19 cellular contexts compared by ENCODE assay signal in genomic region chr20:10646886-10647420, GRCh38. TPM values are rescaled to one million over a fixed set of nuclear protein-coding genes. Genes with fewer than 3 reads are reported as not detected.
DNase-seq lines count a peak whose midpoint lies in the region; ATAC-seq, FAIRE-seq and TF ChIP-seq lines count a peak whose summit lies in the region.
"Had no signal": no experiment of that assay in that cellular context is flagged by ENCODE, and none has a peak within 500 bp of the region (broad histone marks: within the 10 kb centered on the region; RNA-seq: fewer than 3 reads in every experiment).

No MANE protein-coding gene starts in this region.

- DNase-seq in Calu3, result no peak
- DNase-seq in SK-N-MC (ENCODE audit: low read depth, low spot score), result no peak
- DNase-seq in keratinocyte (ENCODE audit: low read depth, low spot score), result no peak
- DNase-seq in stomach, result no peak
- DNase-seq in kidney, result no peak
- DNase-seq: activated effector memory CD4-positive, alpha-beta T cell treated with anti-CD3 and anti-CD28 coated beads, Interleukin-2, amount 50 U/mL, for 16 hours; activated naive CD8-positive, alpha-beta T cell treated with anti-CD3 and anti-CD28 coated beads for 36 hours; activated T-cell treated with anti-CD3 and anti-CD28 coated beads for 4 hours; left lung; naive thymus-derived CD4-positive, alpha-beta T cell; NCI-H510A; stimulated activated CD4-positive, alpha-beta T cell treated with anti-CD3 and anti-CD28 coated beads, Interleukin-12 subunit alpha, Interleukin-12 subunit beta, amount 100 ng/mL, for 4 hours; stimulated activated CD4-positive, alpha-beta T cell treated with anti-CD3 and anti-CD28 coated beads, Interleukin-4, amount 100 ng/mL, for 1 hour had no signal

- peak overlapping the region; percentile 18 for H3K27ac Mint-ChIP-seq in Calu3 (ENCODE audit: unreplicated experiment)
- no peak overlapping the region for H3K27ac Mint-ChIP-seq in activated T-helper 17 cell treated with anti-CD3 and anti-CD28 coated beads, Interleukin-2, amount 50 U/mL, for 72 hours
- H3K27ac Mint-ChIP-seq: activated CD4-positive, alpha-beta T cell treated with anti-CD3 and anti-CD28 coated beads for 36 hours; activated naive CD8-positive, alpha-beta T cell treated with anti-CD3 and anti-CD28 coated beads for 36 hours; naive thymus-derived CD4-positive, alpha-beta T cell had no signal

- no peak for ATAC-seq in HG03469 (IDR thresholded peaks at IDR 0.05; ENCODE audit: unreplicated experiment)
- ATAC-seq in activated T-helper 17 cell treated with anti-CD3 and anti-CD28 coated beads, Interleukin-2, amount 50 U/mL, for 72 hours (replicated peaks), result no peak
- ATAC-seq: activated CD4-positive, alpha-beta T cell treated with anti-CD3 and anti-CD28 coated beads for 36 hours; left lung; naive thymus-derived CD4-positive, alpha-beta T cell had no signal

- H3K4me2 ChIP-seq in keratinocyte (ENCODE audit: control insufficient read depth, extremely low read depth, insufficient read depth, low read depth, low read length), result no peak overlapping the region

- no peak overlapping the region for H3K4me3 Mint-ChIP-seq in Calu3 (ENCODE audit: low read depth, unreplicated experiment)
- H3K4me3 Mint-ChIP-seq in activated T-helper 17 cell treated with anti-CD3 and anti-CD28 coated beads, Interleukin-2, amount 50 U/mL, for 72 hours, result no peak overlapping the region
- H3K4me3 Mint-ChIP-seq: activated CD4-positive, alpha-beta T cell treated with anti-CD3 and anti-CD28 coated beads for 36 hours; activated naive CD8-positive, alpha-beta T cell treated with anti-CD3 and anti-CD28 coated beads for 36 hours; naive thymus-derived CD4-positive, alpha-beta T cell had no signal

- peaks cover 80% of the 10 kb centered on the region for H3K79me2 ChIP-seq in keratinocyte (ENCODE audit: control insufficient read depth, insufficient read depth, low read length)

- no peak for TF ChIP-seq CTCF in Calu3 (IDR thresholded peaks at IDR 0.05; ENCODE audit: unreplicated experiment)
- TF ChIP-seq CTCF in keratinocyte (optimal IDR thresholded peaks at IDR 0.05 in 1 of 3, IDR thresholded peaks at IDR 0.05 in 1 of 3, conservative IDR thresholded peaks at IDR 0.05 in 1 of 3; ENCODE audit: extremely low read depth in 1 of 3, insufficient read depth in 2 of 3, low read length in 3 of 3), result no peak
- no peak for TF ChIP-seq CTCF in stomach (IDR thresholded peaks at IDR 0.05)
- no peak for TF ChIP-seq CTCF in kidney (IDR thresholded peaks at IDR 0.05; ENCODE audit: borderline replicate concordance, extremely low read depth, insufficient read depth)

- TF ChIP-seq POLR2A in stomach (IDR thresholded peaks at IDR 0.05), result no peak

- H3K36me3 Mint-ChIP-seq in Calu3 (ENCODE audit: insufficient read depth, unreplicated experiment), result peaks cover 90% of the 10 kb centered on the region
- H3K36me3 Mint-ChIP-seq in activated T-helper 17 cell treated with anti-CD3 and anti-CD28 coated beads, Interleukin-2, amount 50 U/mL, for 72 hours (ENCODE audit: low read depth), result no peaks in the 10 kb centered on the region
- H3K36me3 Mint-ChIP-seq: activated naive CD8-positive, alpha-beta T cell treated with anti-CD3 and anti-CD28 coated beads for 36 hours; naive thymus-derived CD4-positive, alpha-beta T cell had no signal

- CTCF ChIA-PET in Calu3 (lab: Charles Lee), result no interaction called here

- peaks cover 11% of the 10 kb centered on the region; the same call in 1 of the 2 replicates for H3K36me3 ChIP-seq in SK-N-MC (ENCODE audit: insufficient read depth, low read length)
- H3K36me3 ChIP-seq in keratinocyte (ENCODE audit: control insufficient read depth in 2 of 2, extremely low read depth in 1 of 2, insufficient read depth in 2 of 2, low read length in 2 of 2), result peaks cover 66 to 97% of the 10 kb centered on the region in 2 experiments
- peaks cover 96 to 100% (median 100%) of the 10 kb centered on the region in 4 donors for H3K36me3 ChIP-seq in stomach
- H3K36me3 ChIP-seq in kidney (ENCODE audit: control insufficient read depth in 1 of 2, insufficient read depth in 2 of 2, low read length in 2 of 2), result peaks cover 48 to 93% of the 10 kb centered on the region in 2 donors

- H3K27me3 ChIP-seq in keratinocyte (ENCODE audit: control insufficient read depth, extremely low read depth, insufficient read depth, low read length) (no peaks in the 10 kb centered on the region), stomach (no peaks in the 10 kb centered on the region)
- H3K27me3 ChIP-seq: left lung had no signal

- dilution Hi-C loops in keratinocyte (cut with MboI; ENCODE audit: extremely low pct_ligation_motif_present, low sequenced_read_pairs), result no loop called here

- peaks cover 26% of the 10 kb centered on the region for H3K4me1 ChIP-seq in keratinocyte (ENCODE audit: control insufficient read depth, extremely low read depth, insufficient read depth, low read length)
- H3K4me1 ChIP-seq in stomach, result peaks cover 12 to 39% (median 21%) of the 10 kb centered on the region in 4 donors
- H3K4me1 ChIP-seq in kidney (ENCODE audit: control insufficient read depth in 1 of 2, insufficient read depth in 1 of 2, low read depth in 1 of 2, low read length in 2 of 2), result no peaks in the 10 kb centered on the region
- H3K4me1 ChIP-seq: left lung had no signal

- peaks cover 8% of the 10 kb centered on the region for H3K4me1 Mint-ChIP-seq in Calu3 (ENCODE audit: low read depth, unreplicated experiment)
- H3K4me1 Mint-ChIP-seq in activated T-helper 17 cell treated with anti-CD3 and anti-CD28 coated beads, Interleukin-2, amount 50 U/mL, for 72 hours, result no peaks in the 10 kb centered on the region
- H3K4me1 Mint-ChIP-seq: activated CD4-positive, alpha-beta T cell treated with anti-CD3 and anti-CD28 coated beads for 36 hours had no signal

- BruUV-seq in Calu3 (replicated peaks; lab: Mats Ljungman, UMichigan), result no TSS peak

- intact Hi-C loops in Calu3 (cut with micrococcal nuclease; ENCODE audit: unreplicated experiment) (no loop called here), stomach (cut with DNase I; ENCODE audit: low total_unique reads) (no loop called here), kidney (cut with DNase I) (no loop called here)

- H4K20me1 ChIP-seq in keratinocyte (ENCODE audit: control insufficient read depth, extremely low read depth, insufficient read depth, low read length), result peaks cover 27% of the 10 kb centered on the region

- H3K27me3 Mint-ChIP-seq in Calu3 (ENCODE audit: unreplicated experiment), result no peaks in the 10 kb centered on the region
- H3K27me3 Mint-ChIP-seq in activated T-helper 17 cell treated with anti-CD3 and anti-CD28 coated beads, Interleukin-2, amount 50 U/mL, for 72 hours, result peaks cover 14% of the 10 kb centered on the region

- no peaks in the 10 kb centered on the region for H3K9me1 ChIP-seq in keratinocyte (ENCODE audit: control insufficient read depth, extremely low read depth, insufficient read depth, low read length)

- 86 to 91% (median 88%) methylated on average over 9 of the region's 9 CpGs for WGBS in stomach, 5 donors

- no peak for TF ChIP-seq EP300 in stomach (IDR thresholded peaks at IDR 0.05)

- H3K9me3 ChIP-seq in SK-N-MC (ENCODE audit: low read depth, low read length) (no peaks in the 10 kb centered on the region), keratinocyte (ENCODE audit: control insufficient read depth, low read depth, low read length) (no peaks in the 10 kb centered on the region), stomach (no peaks in the 10 kb centered on the region), kidney (ENCODE audit: control insufficient read depth in 1 of 2, low read length in 2 of 2) (no peaks in the 10 kb centered on the region)
- H3K9me3 ChIP-seq: BLaER1 treated with 17β-estradiol and CSF1 and Interleukin-3, amounts not matched to agents 10 nM and 100 nM; left lung had no signal

- H3K9ac ChIP-seq in SK-N-MC (ENCODE audit: insufficient read length), result no peak overlapping the region
- no peak overlapping the region for H3K9ac ChIP-seq in keratinocyte (ENCODE audit: control insufficient read depth, extremely low read depth, insufficient read depth, low read length)
- no peak overlapping the region for H3K9ac ChIP-seq in kidney (ENCODE audit: low read length in 2 of 2)
- H3K9ac ChIP-seq: BLaER1 treated with 17β-estradiol and CSF1 and Interleukin-3, amounts not matched to agents 10 nM and 100 nM; GM23248 had no signal

- H2AFZ ChIP-seq in keratinocyte (ENCODE audit: control insufficient read depth, low read length), result no peak overlapping the region
- H2AFZ ChIP-seq: GM23248 had no signal

- H3K4me3 ChIP-seq in SK-N-MC, result peak overlapping the region; percentile 14
- H3K4me3 ChIP-seq in keratinocyte (ENCODE audit: control insufficient read depth in 2 of 3, extremely low read depth in 1 of 3, insufficient read depth in 2 of 3, low read depth in 1 of 3, low read length in 3 of 3), result no peak overlapping the region
- H3K4me3 ChIP-seq in stomach, result no peak overlapping the region
- H3K4me3 ChIP-seq in kidney (ENCODE audit: low read length in 2 of 2), result no peak overlapping the region
- H3K4me3 ChIP-seq: BLaER1 treated with 17β-estradiol and CSF1 and Interleukin-3, amounts not matched to agents 10 nM and 100 nM; GM23248; left lung had no signal

- no peak for FAIRE-seq in keratinocyte (lab: Jason Lieb, UNC)
- FAIRE-seq in kidney (lab: Jason Lieb, UNC), result no peak
- FAIRE-seq: G401.6 had no signal

- no peaks in the 10 kb centered on the region for H3K9me3 Mint-ChIP-seq in Calu3 (ENCODE audit: low read depth, unreplicated experiment)
- no peaks in the 10 kb centered on the region for H3K9me3 Mint-ChIP-seq in activated T-helper 17 cell treated with anti-CD3 and anti-CD28 coated beads, Interleukin-2, amount 50 U/mL, for 72 hours
- H3K9me3 Mint-ChIP-seq: activated naive CD8-positive, alpha-beta T cell treated with anti-CD3 and anti-CD28 coated beads for 36 hours; naive thymus-derived CD4-positive, alpha-beta T cell had no signal

- H3K27ac ChIP-seq in SK-N-MC, result peak overlapping the region; percentile 7; the same call in 1 of the 2 replicates
- H3K27ac ChIP-seq in keratinocyte (ENCODE audit: control insufficient read depth, insufficient read depth, low read length), result peak overlapping the region; percentile 10
- H3K27ac ChIP-seq in stomach, result peak overlapping the region in 3 of 5 donors; percentile 3 to 31 (median 28)
- no peak overlapping the region for H3K27ac ChIP-seq in kidney (ENCODE audit: low read depth in 2 of 2, low read length in 2 of 2)
- H3K27ac ChIP-seq: BLaER1 treated with 17β-estradiol and CSF1 and Interleukin-3, amounts not matched to agents 10 nM and 100 nM; GM23248; left lung had no signal

RNA-seq across cellular contexts. Expression of gene JAG1, which starts 26.8 kb away (rescaled TPM):
- total RNA-seq in Calu3 (2022), result 156 and 245 TPM in 2 replicates
- polyA plus RNA-seq in keratinocyte, result 82.1 to 117 TPM (median 84.2 TPM) in 3 replicates
- polyA plus RNA-seq in keratinocyte (2011; ENCODE audit: low read depth), result 69.6 TPM
- 27.6 and 29.1 TPM in 2 replicates for polyA plus RNA-seq in keratinocyte (2011; cell fraction: cytosol; rRNA removed)
- 356 and 357 TPM in 2 replicates for polyA plus RNA-seq in keratinocyte (2011; cell fraction: nucleus; rRNA removed)
- polyA plus RNA-seq in keratinocyte (2012; ENCODE audit: low replicate concordance), result 37.1 and 115 TPM in 2 replicates
- 306 to 390 TPM (median 389 TPM) in 3 replicates for polyA minus RNA-seq in keratinocyte
- polyA minus RNA-seq in keratinocyte (2011; cell fraction: cytosol; rRNA and poly(A)+ RNA removed), result 89.8 TPM
- polyA minus RNA-seq in keratinocyte (2011; cell fraction: nucleus; rRNA and poly(A)+ RNA removed), result 497 and 766 TPM in 2 replicates
- total RNA-seq in stomach, result 100 to 1,000 TPM in 1 of 5 donors, 10 to 100 TPM in 4; 54.8 to 133 (median 95.0) TPM
- polyA plus RNA-seq in stomach, result 10 to 100 TPM in 1 of 3 donors, 1 to 10 TPM in 2; 5.2 to 26.3 (median 7.5) TPM
- under 1 TPM in 1 of 2 donors, not detected in 1; 0.98 TPM for total RNA-seq in activated T-helper 17 cell treated with anti-CD3 and anti-CD28 coated beads, Interleukin-2, amount 50 U/mL, for 72 hours
- total RNA-seq in kidney, result 132 TPM
- 18.0 TPM for polyA plus RNA-seq in kidney (ENCODE audit: insufficient read depth, low read depth, low replicate concordance)

Comparison
In these comparisons a context has a peak if more than half of its experiments do, and no peak if none do; other contexts are left out.
1. H3K27ac ChIP-seq: peak in SK-N-MC (single experiment), keratinocyte (single experiment) and stomach (3 of 5); none in kidney (0 of 2).
2. RNA of gene JAG1, which starts 26.8 kb away (total RNA-seq): 156 to 245 TPM in Calu3, 132 TPM in kidney (single experiment) and 54.8 to 133 TPM in stomach; 0.98 TPM in activated T-helper 17 cell treated with anti-CD3 and anti-CD28 coated beads, Interleukin-2, amount 50 U/mL, for 72 hours; every median in the first group is over 10 times any median in the second.